ENCODE assay signal across 21 cellular contexts in the genomic region with DNA sequence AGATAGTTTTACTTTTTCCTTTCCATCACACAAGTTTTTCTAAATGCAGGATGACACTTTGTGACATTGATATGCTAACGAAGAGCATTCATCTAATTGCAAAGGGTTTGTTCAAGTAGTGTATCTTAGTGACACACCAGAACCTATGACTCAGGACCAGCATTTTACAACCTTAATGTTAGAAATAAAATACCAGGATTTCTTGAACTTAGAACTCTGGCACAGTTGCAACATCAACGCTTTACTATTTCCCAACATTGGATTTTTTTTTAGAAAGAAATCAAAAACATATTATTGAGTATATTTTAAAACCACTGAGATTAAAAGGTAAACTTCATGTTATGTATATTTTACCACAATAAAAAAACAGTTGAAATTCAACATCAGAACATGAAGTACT. TPM values are rescaled to one million over a fixed set of nuclear protein-coding genes. Genes with fewer than 3 reads are reported as not detected.
DNase-seq lines count a peak whose midpoint lies in the region; ATAC-seq, FAIRE-seq and TF ChIP-seq lines count a peak whose summit lies in the region.
"Had no signal": no experiment of that assay in that cellular context is flagged by ENCODE, and none has a peak within 500 bp of the region (broad histone marks: within the 10 kb centered on the region; RNA-seq: fewer than 3 reads in every experiment).

No MANE protein-coding gene starts in this region.

- H3K4me1 ChIP-seq in PC-3 (ENCODE audit: insufficient read depth, low read length) (peaks cover 49% of the 10 kb centered on the region), trophoblast cell (ENCODE audit: control insufficient read depth in 1 of 2, insufficient read depth in 2 of 2, low read length in 2 of 2) (peaks cover 8 to 10% of the 10 kb centered on the region in 2 experiments)

- peak; percentile 26 for ATAC-seq in PC-3
- ATAC-seq in activated CD8-positive, alpha-beta T cell treated with anti-CD3 and anti-CD28 coated beads, Interleukin-2, amount 10 ng/mL, durations not matched to agents 7 days and 5 days, result no peak
- ATAC-seq: K562 had no signal

- H3K18ac ChIP-seq in trophoblast cell (ENCODE audit: low read length), result no peak overlapping the region

- no peak overlapping the region for H3K23ac ChIP-seq in trophoblast cell (ENCODE audit: low read length)

- H3K79me2 ChIP-seq in PC-3 (ENCODE audit: low read length), result no peaks in the 10 kb centered on the region
- no peaks in the 10 kb centered on the region for H3K79me2 ChIP-seq in trophoblast cell (ENCODE audit: control insufficient read depth, insufficient read depth, low read length, poor library complexity)

- H2BK5ac ChIP-seq in trophoblast cell (ENCODE audit: low read depth, low read length, poor library complexity), result no peak overlapping the region

- intact Hi-C loops in PC-3 (cut with micrococcal nuclease), result no loop called here

- no peaks in the 10 kb centered on the region for H3K9me3 ChIP-seq in PC-3 (ENCODE audit: low read length)
- H3K9me3 ChIP-seq in trophoblast cell (ENCODE audit: insufficient read depth, low read depth, low read length), result peaks cover 2% of the 10 kb centered on the region
- H3K9me3 ChIP-seq: BE2C had no signal

- no peak overlapping the region for H4K8ac ChIP-seq in trophoblast cell (ENCODE audit: low read depth, low read length)

- peaks cover 4% of the 10 kb centered on the region for H3K27me3 Mint-ChIP-seq in activated naive CD8-positive, alpha-beta T cell treated with anti-CD3 and anti-CD28 coated beads for 36 hours
- peaks cover 3% of the 10 kb centered on the region for H3K27me3 Mint-ChIP-seq in activated CD8-positive, alpha-beta T cell treated with anti-CD3 and anti-CD28 coated beads, Interleukin-2, amount 10 ng/mL, durations not matched to agents 7 days and 5 days (ENCODE audit: low read depth)
- H3K27me3 Mint-ChIP-seq: activated naive CD4-positive, alpha-beta T cell treated with anti-CD3 and anti-CD28 coated beads, Interleukin-2, amount 50 U/mL, for 24 hours had no signal

- TF ChIP-seq POLR2A in H54 (IDR thresholded peaks at IDR 0.05; ENCODE audit: low read depth, low read length), result no peak

- no peaks in the 10 kb centered on the region for H4K20me1 ChIP-seq in PC-3 (ENCODE audit: low read length)

- H3K27ac Mint-ChIP-seq in activated naive CD8-positive, alpha-beta T cell treated with anti-CD3 and anti-CD28 coated beads for 36 hours, result no peak overlapping the region
- H3K27ac Mint-ChIP-seq in activated CD8-positive, alpha-beta T cell treated with anti-CD3 and anti-CD28 coated beads, Interleukin-2, amount 10 ng/mL, durations not matched to agents 7 days and 5 days, result no peak overlapping the region
- H3K27ac Mint-ChIP-seq: activated naive CD4-positive, alpha-beta T cell treated with anti-CD3 and anti-CD28 coated beads, Interleukin-2, amount 50 U/mL, for 24 hours; H9; stimulated activated naive CD8-positive, alpha-beta T cell treated with anti-CD3 and anti-CD28 coated beads, Interleukin-15, Interleukin-2, amounts not matched to agents 100 ng/mL and 50 ng/mL, for 24 hours had no signal

- H3K4me3 Mint-ChIP-seq in activated naive CD8-positive, alpha-beta T cell treated with anti-CD3 and anti-CD28 coated beads for 36 hours, result no peak overlapping the region
- no peak overlapping the region for H3K4me3 Mint-ChIP-seq in activated CD8-positive, alpha-beta T cell treated with anti-CD3 and anti-CD28 coated beads, Interleukin-2, amount 10 ng/mL, durations not matched to agents 7 days and 5 days
- H3K4me3 Mint-ChIP-seq: activated naive CD4-positive, alpha-beta T cell treated with anti-CD3 and anti-CD28 coated beads, Interleukin-2, amount 50 U/mL, for 24 hours; H9; neural crest cell; stimulated activated naive CD8-positive, alpha-beta T cell treated with anti-CD3 and anti-CD28 coated beads, Interleukin-15, Interleukin-2, amounts not matched to agents 100 ng/mL and 50 ng/mL, for 24 hours had no signal

- H2AK5ac ChIP-seq in trophoblast cell (ENCODE audit: low read length), result no peak overlapping the region

- H4K91ac ChIP-seq in trophoblast cell (ENCODE audit: low read depth, low read length), result no peak overlapping the region

- no peak overlapping the region for H2BK12ac ChIP-seq in trophoblast cell (ENCODE audit: low read length)

- TF ChIP-seq CTCF in BJ (IDR thresholded peaks at IDR 0.05; ENCODE audit: insufficient read depth, low read depth, low read length) (no peak), PC-3 (conservative IDR thresholded peaks at IDR 0.05; ENCODE audit: low read depth, low read length) (no peak), fibroblast of mammary gland (conservative IDR thresholded peaks at IDR 0.05; ENCODE audit: control insufficient read depth, insufficient read depth, low read depth, low read length) (no peak)

- CTCF ChIA-PET in BJ (lab: Yijun Ruan, JAX) (interaction anchor here (0.7 to 0.8 kb wide), 2 partner anchors 41 to 230 kb away, joined by 3 read pairs; no protein-coding TSS in a partner anchor), PC-3 (lab: Charles Lee) (interaction anchor here (1.0 kb wide), 1 partner anchor 30 kb away, joined by 3 read pairs; no protein-coding TSS in a partner anchor)
- CTCF ChIA-PET in activated CD8-positive, alpha-beta T cell treated with anti-CD3 and anti-CD28 coated beads, Interleukin-2, amount 10 ng/mL, durations not matched to agents 7 days and 5 days (lab: Charles Lee), result no interaction called here

- H3K9me2 ChIP-seq in PC-3 (replicated peaks; ENCODE audit: low read length), result no peaks in the 10 kb centered on the region

- FAIRE-seq in H54 (lab: Jason Lieb, UNC), result no peak
- FAIRE-seq: K562 had no signal

- no peaks in the 10 kb centered on the region for H3F3A ChIP-seq in PC-3 (ENCODE audit: low read length, unreplicated experiment)

- H3K36me3 ChIP-seq in BJ (ENCODE audit: control insufficient read depth, insufficient read depth, low read length), result no peaks in the 10 kb centered on the region
- no peaks in the 10 kb centered on the region for H3K36me3 ChIP-seq in PC-3 (ENCODE audit: low read depth, low read length)
- H3K36me3 ChIP-seq in trophoblast cell (ENCODE audit: control insufficient read depth in 1 of 2, insufficient read depth in 2 of 2, low read length in 2 of 2), result no peaks in the 10 kb centered on the region
- H3K36me3 ChIP-seq: BE2C had no signal

- H3K27me3 ChIP-seq in BJ (ENCODE audit: control insufficient read depth, insufficient read depth, low read length), result no peaks in the 10 kb centered on the region
- H3K27me3 ChIP-seq in PC-3 (ENCODE audit: low read length), result no peaks in the 10 kb centered on the region
- H3K27me3 ChIP-seq in trophoblast cell (ENCODE audit: insufficient read depth, low read length), result no peaks in the 10 kb centered on the region
- H3K27me3 ChIP-seq: BE2C had no signal

- no peaks in the 10 kb centered on the region for H3K36me3 Mint-ChIP-seq in activated naive CD8-positive, alpha-beta T cell treated with anti-CD3 and anti-CD28 coated beads for 36 hours
- H3K36me3 Mint-ChIP-seq in activated CD8-positive, alpha-beta T cell treated with anti-CD3 and anti-CD28 coated beads, Interleukin-2, amount 10 ng/mL, durations not matched to agents 7 days and 5 days (ENCODE audit: low read depth), result no peaks in the 10 kb centered on the region
- H3K36me3 Mint-ChIP-seq: activated naive CD4-positive, alpha-beta T cell treated with anti-CD3 and anti-CD28 coated beads, Interleukin-2, amount 50 U/mL, for 24 hours had no signal

- DNase-seq in BJ (ENCODE audit: low read depth), result peak; percentile 67
- peak; percentile 58 for DNase-seq in PC-3
- DNase-seq in fibroblast of mammary gland (ENCODE audit: low read depth), result peak; percentile 90
- peak; percentile 22 to 92 for DNase-seq in trophoblast cell
- no peak for DNase-seq in activated naive CD8-positive, alpha-beta T cell treated with anti-CD3 and anti-CD28 coated beads for 36 hours
- DNase-seq in H54 (ENCODE audit: insufficient read length, low spot score), result no peak
- no peak for DNase-seq in activated CD4-positive, alpha-beta T cell treated with anti-CD3 and anti-CD28 coated beads, Interleukin-2, amount 50 U/mL, for 48 hours
- DNase-seq in activated CD8-positive, alpha-beta T cell treated with anti-CD3 and anti-CD28 coated beads, Interleukin-2, amount 10 ng/mL, durations not matched to agents 7 days and 5 days, result no peak
- DNase-seq: activated CD4-positive, alpha-beta T cell treated with anti-CD3 and anti-CD28 coated beads for 1 hour; BE2C; cerebellar nuclear complex; erythroblast; H9; NCI-H2081 treated with DMSO at 0.1 percent for 48 hours; SHP77; T-helper 2 cell had no signal

- H2AFZ ChIP-seq in PC-3 (ENCODE audit: low read length) (no peak overlapping the region), trophoblast cell (ENCODE audit: insufficient read depth, low read length, poor library complexity) (no peak overlapping the region)

- H3K4me2 ChIP-seq in PC-3 (ENCODE audit: low read length) (no peak overlapping the region), trophoblast cell (ENCODE audit: low read length) (no peak overlapping the region)

- no peaks in the 10 kb centered on the region for H3K9me3 Mint-ChIP-seq in activated naive CD8-positive, alpha-beta T cell treated with anti-CD3 and anti-CD28 coated beads for 36 hours
- H3K9me3 Mint-ChIP-seq in activated CD8-positive, alpha-beta T cell treated with anti-CD3 and anti-CD28 coated beads, Interleukin-2, amount 10 ng/mL, durations not matched to agents 7 days and 5 days (ENCODE audit: insufficient read depth), result no peaks in the 10 kb centered on the region
- H3K9me3 Mint-ChIP-seq: activated naive CD4-positive, alpha-beta T cell treated with anti-CD3 and anti-CD28 coated beads, Interleukin-2, amount 50 U/mL, for 24 hours; stimulated activated naive CD8-positive, alpha-beta T cell treated with anti-CD3 and anti-CD28 coated beads, Interleukin-15, Interleukin-2, amounts not matched to agents 100 ng/mL and 50 ng/mL, for 24 hours had no signal

- H3K79me1 ChIP-seq in trophoblast cell (ENCODE audit: low read length), result peaks cover 9% of the 10 kb centered on the region

- POLR2A ChIA-PET in BJ (lab: Charles Lee), result no interaction called here
- POLR2A ChIA-PET in PC-3 (lab: Charles Lee; ENCODE audit: unreplicated experiment), result interaction anchor here (0.6 kb wide), 1 partner anchor 7 kb away, joined by 3 read pairs; no protein-coding TSS in a partner anchor
- POLR2A ChIA-PET in activated CD8-positive, alpha-beta T cell treated with anti-CD3 and anti-CD28 coated beads, Interleukin-2, amount 10 ng/mL, durations not matched to agents 7 days and 5 days (lab: Charles Lee), result no interaction called here

- H3K9ac ChIP-seq in PC-3 (ENCODE audit: low read length) (no peak overlapping the region; the same call in 1 of the 2 replicates), trophoblast cell (ENCODE audit: low read length) (no peak overlapping the region)

- H3K14ac ChIP-seq in trophoblast cell (ENCODE audit: low read length), result no peak overlapping the region

- no peaks in the 10 kb centered on the region for H3K4me1 Mint-ChIP-seq in activated naive CD8-positive, alpha-beta T cell treated with anti-CD3 and anti-CD28 coated beads for 36 hours
- H3K4me1 Mint-ChIP-seq in activated CD8-positive, alpha-beta T cell treated with anti-CD3 and anti-CD28 coated beads, Interleukin-2, amount 10 ng/mL, durations not matched to agents 7 days and 5 days (ENCODE audit: low read depth), result no peaks in the 10 kb centered on the region
- H3K4me1 Mint-ChIP-seq: activated naive CD4-positive, alpha-beta T cell treated with anti-CD3 and anti-CD28 coated beads, Interleukin-2, amount 50 U/mL, for 24 hours had no signal

- no peak overlapping the region for H3K4ac ChIP-seq in trophoblast cell (ENCODE audit: low read depth, low read length)

- no TSS peak for BruUV-seq in PC-3 (replicated peaks; lab: Mats Ljungman, UMichigan)

- no peak overlapping the region for H4K12ac ChIP-seq in trophoblast cell (ENCODE audit: low read depth, low read length)

- no peak overlapping the region for H3K4me3 ChIP-seq in BJ (ENCODE audit: low read depth, low read length)
- H3K4me3 ChIP-seq in PC-3 (ENCODE audit: low read length), result no peak overlapping the region
- no peak overlapping the region for H3K4me3 ChIP-seq in fibroblast of mammary gland (ENCODE audit: control insufficient read depth, low read depth, low read length)
- H3K4me3 ChIP-seq in trophoblast cell (ENCODE audit: low read depth, low read length), result no peak overlapping the region
- H3K4me3 ChIP-seq: K562 had no signal

- WGBS in trophoblast cell (ENCODE audit: extremely low coverage, insufficient coverage, insufficient read length), result no CpG with 5 or more reads among the region's 2 CpGs

- H3K27ac ChIP-seq in PC-3 (ENCODE audit: low read length) (peak overlapping the region; percentile 69), trophoblast cell (ENCODE audit: low read depth, low read length) (no peak overlapping the region)

- no peak overlapping the region for H2BK120ac ChIP-seq in trophoblast cell (ENCODE audit: insufficient read depth, low read length, poor library complexity)

RNA-seq across cellular contexts. Expression of a gene that starts 17.9 kb away (rescaled TPM):
- 0.10 TPM in 1 of 2 replicates, not detected in the other for polyA plus RNA-seq in BJ (2011; rRNA removed)
- polyA minus RNA-seq in BJ (2011; rRNA and poly(A)+ RNA removed), result 0.43 TPM in 1 of 2 replicates, not detected in the other
- total RNA-seq in PC-3 (2014; rRNA removed), result 18.0 and 18.4 TPM in 2 replicates
- 17.4 and 20.1 TPM in 2 replicates for polyA plus RNA-seq in trophoblast cell (2013)
- total RNA-seq in activated naive CD8-positive, alpha-beta T cell treated with anti-CD3 and anti-CD28 coated beads for 36 hours, result under 1 TPM; 0.10 to 0.52 TPM
- under 1 TPM in 1 of 2 experiments, not detected in 1; 0.47 TPM for total RNA-seq in activated CD8-positive, alpha-beta T cell treated with anti-CD3 and anti-CD28 coated beads, Interleukin-2, amount 10 ng/mL, durations not matched to agents 7 days and 5 days
- total RNA-seq: lung microvascular endothelial cell had no signal

RNA-seq across cellular contexts. Expression of a gene that starts 49.3 kb away (rescaled TPM):
- 170 and 217 TPM in 2 replicates for polyA plus RNA-seq in BJ (2011; rRNA removed)
- 134 and 147 TPM in 2 replicates for polyA minus RNA-seq in BJ (2011; rRNA and poly(A)+ RNA removed)
- total RNA-seq in PC-3 (2014; rRNA removed), result 95.1 and 97.4 TPM in 2 replicates
- polyA plus RNA-seq in trophoblast cell (2013), result 81.0 and 90.7 TPM in 2 replicates
- total RNA-seq in activated naive CD8-positive, alpha-beta T cell treated with anti-CD3 and anti-CD28 coated beads for 36 hours, result 10 to 100 TPM; 44.8 to 49.1 TPM
- 10 to 100 TPM; 58.8 to 63.4 TPM for total RNA-seq in activated CD8-positive, alpha-beta T cell treated with anti-CD3 and anti-CD28 coated beads, Interleukin-2, amount 10 ng/mL, durations not matched to agents 7 days and 5 days

Comparison
In these comparisons a context has a peak if more than half of its experiments do, and no peak if none do; other contexts are left out.
1. DNase-seq: peak in BJ (single experiment), PC-3 (single experiment), fibroblast of mammary gland (single experiment) and trophoblast cell (2 of 2); none in activated naive CD8-positive, alpha-beta T cell treated with anti-CD3 and anti-CD28 coated beads for 36 hours (single experiment), H54 (single experiment), activated CD4-positive, alpha-beta T cell treated with anti-CD3 and anti-CD28 coated beads, Interleukin-2, amount 50 U/mL, for 48 hours (0 of 2) and activated CD8-positive, alpha-beta T cell treated with anti-CD3 and anti-CD28 coated beads, Interleukin-2, amount 10 ng/mL, durations not matched to agents 7 days and 5 days (single experiment).
2. RNA of a gene that starts 17.9 kb away (total RNA-seq): 18.0 to 18.4 TPM in PC-3; 0.10 to 0.52 TPM in activated naive CD8-positive, alpha-beta T cell treated with anti-CD3 and anti-CD28 coated beads for 36 hours and 0.47 TPM in activated CD8-positive, alpha-beta T cell treated with anti-CD3 and anti-CD28 coated beads, Interleukin-2, amount 10 ng/mL, durations not matched to agents 7 days and 5 days; every median in the first group is over 10 times any median in the second.